Comparison of ENCODE assay signal across 11 cellular contexts in genomic region chr19:58034476-58034790, GRCh38. TPM values are rescaled to one million over a fixed set of nuclear protein-coding genes. Genes with fewer than 3 reads are reported as not detected.
DNase-seq lines count a peak whose midpoint lies in the region; ATAC-seq and TF ChIP-seq lines count a peak whose summit lies in the region.
"Had no signal": no experiment of that assay in that cellular context is flagged by ENCODE, and none has a peak within 500 bp of the region (broad histone marks: within the 10 kb centered on the region; RNA-seq: fewer than 3 reads in every experiment).

No MANE protein-coding gene starts in this region.

- H3K36me3 Mint-ChIP-seq in chondrocyte (ENCODE audit: low read depth): no peaks in the 10 kb centered on the region

- H2AFZ ChIP-seq in mesenchymal stem cell (ENCODE audit: low read depth, low read length): no peak overlapping the region

- H3K36me3 ChIP-seq in mesenchymal stem cell (ENCODE audit: control insufficient read depth in 1 of 2, insufficient read depth in 2 of 2, low read depth in 1 of 2, low read length in 2 of 2) (no peaks in the 10 kb centered on the region), thoracic aorta (no peaks in the 10 kb centered on the region)

- no peak overlapping the region for H3K18ac ChIP-seq in mesenchymal stem cell (ENCODE audit: low read depth in 1 of 2, low read length in 2 of 2)

- H3K79me1 ChIP-seq in mesenchymal stem cell (replicated peaks; ENCODE audit: low read length, poor library complexity, severe bottlenecking): no peaks in the 10 kb centered on the region

- H3K4me1 ChIP-seq in mesenchymal stem cell (ENCODE audit: control insufficient read depth, insufficient read depth, low read depth, low read length) (peaks cover 2% of the 10 kb centered on the region), thoracic aorta (ENCODE audit: control insufficient read depth in 1 of 2, low read depth in 2 of 2) (no peaks in the 10 kb centered on the region)

- H3K4me3 ChIP-seq in dorsolateral prefrontal cortex (peak overlapping the region; percentile 34 to 83 (median 67)), mesenchymal stem cell (ENCODE audit: insufficient read depth in 1 of 2, low read depth in 1 of 2, low read length in 2 of 2) (no peak overlapping the region), thoracic aorta (peak overlapping the region; percentile 42)

- H2AK5ac ChIP-seq in mesenchymal stem cell (ENCODE audit: low read length, severe bottlenecking): no peak overlapping the region

- H3K23ac ChIP-seq in mesenchymal stem cell (ENCODE audit: low read length in 2 of 2): no peak overlapping the region

- no peak overlapping the region for H2BK5ac ChIP-seq in mesenchymal stem cell (ENCODE audit: low read depth, low read length, poor library complexity, severe bottlenecking)

- ATAC-seq in thoracic aorta (ENCODE audit: insufficient number of reproducible peaks, low FRiP score, low read depth): no peak
- ATAC-seq in GM19452 (IDR thresholded peaks at IDR 0.05; ENCODE audit: unreplicated experiment): no peak
- no peak for ATAC-seq in stimulated activated naive CD8-positive, alpha-beta T cell treated with anti-CD3 and anti-CD28 coated beads, Interleukin-15, amount 100 ng/mL, for 72 hours

- 6% methylated on average over 19 of the region's 19 CpGs for WGBS in mesenchymal stem cell

- H3K4me3 Mint-ChIP-seq in stimulated activated naive CD8-positive, alpha-beta T cell treated with anti-CD3 and anti-CD28 coated beads, Interleukin-15, amount 100 ng/mL, for 72 hours: no peak overlapping the region
- no peak overlapping the region for H3K4me3 Mint-ChIP-seq in chondrocyte (ENCODE audit: unreplicated experiment)
- H3K4me3 Mint-ChIP-seq: HFFc6 had no signal

- peak overlapping the region in 1 of 2 experiments; percentile 32 for H3K14ac ChIP-seq in mesenchymal stem cell (ENCODE audit: low read length in 2 of 2)

- peaks cover 26 to 49% of the 10 kb centered on the region in 2 donors for H3K9me3 Mint-ChIP-seq in stimulated activated naive CD8-positive, alpha-beta T cell treated with anti-CD3 and anti-CD28 coated beads, Interleukin-15, amount 100 ng/mL, for 72 hours
- H3K9me3 Mint-ChIP-seq in chondrocyte (ENCODE audit: low read depth): peaks cover 17% of the 10 kb centered on the region

- H3K27ac Mint-ChIP-seq in stimulated activated naive CD8-positive, alpha-beta T cell treated with anti-CD3 and anti-CD28 coated beads, Interleukin-15, amount 100 ng/mL, for 72 hours: no peak overlapping the region
- no peak overlapping the region for H3K27ac Mint-ChIP-seq in chondrocyte (ENCODE audit: unreplicated experiment)
- H3K27ac Mint-ChIP-seq: HFFc6 had no signal

- H3K27me3 Mint-ChIP-seq in stimulated activated naive CD8-positive, alpha-beta T cell treated with anti-CD3 and anti-CD28 coated beads, Interleukin-15, amount 100 ng/mL, for 72 hours: peaks cover 44% of the 10 kb centered on the region
- no peaks in the 10 kb centered on the region for H3K27me3 Mint-ChIP-seq in chondrocyte (ENCODE audit: low read depth)

- H3K9ac ChIP-seq in mesenchymal stem cell (ENCODE audit: low read length): no peak overlapping the region

- peak overlapping the region; percentile 4 for H4K8ac ChIP-seq in mesenchymal stem cell (ENCODE audit: low read length)

- no peak overlapping the region for H2BK15ac ChIP-seq in mesenchymal stem cell (ENCODE audit: low read depth, poor library complexity, severe bottlenecking)

- no peak overlapping the region for H4K91ac ChIP-seq in mesenchymal stem cell (ENCODE audit: low read length)

- H3K27ac ChIP-seq in dorsolateral prefrontal cortex (peak overlapping the region in 51 of 59 donors; percentile 26 to 93 (median 77)), mesenchymal stem cell (ENCODE audit: low read length, poor library complexity, severe bottlenecking) (no peak overlapping the region), thoracic aorta (no peak overlapping the region)

- H2BK12ac ChIP-seq in mesenchymal stem cell (ENCODE audit: low read length in 2 of 2): no peak overlapping the region

- no peaks in the 10 kb centered on the region for H3K27me3 ChIP-seq in dorsolateral prefrontal cortex
- peaks cover 0 to 3% of the 10 kb centered on the region in 2 experiments for H3K27me3 ChIP-seq in mesenchymal stem cell (ENCODE audit: control insufficient read depth in 1 of 2, insufficient read depth in 1 of 2, low read length in 2 of 2)
- H3K27me3 ChIP-seq in thoracic aorta (replicated peaks; ENCODE audit: insufficient read depth): no peaks in the 10 kb centered on the region

- H3K9me3 ChIP-seq in mesenchymal stem cell (ENCODE audit: control insufficient read depth, low read length) (peaks cover 20% of the 10 kb centered on the region), thoracic aorta (peaks cover 10% of the 10 kb centered on the region)

- no peak overlapping the region for H2BK120ac ChIP-seq in mesenchymal stem cell (ENCODE audit: low read depth, low read length)

- H3K4me1 Mint-ChIP-seq in stimulated activated naive CD8-positive, alpha-beta T cell treated with anti-CD3 and anti-CD28 coated beads, Interleukin-15, amount 100 ng/mL, for 72 hours: no peaks in the 10 kb centered on the region
- H3K4me1 Mint-ChIP-seq in chondrocyte (ENCODE audit: low read depth): no peaks in the 10 kb centered on the region

- intact Hi-C loops in dorsolateral prefrontal cortex (cut with DNase I): no loop called here

- DNase-seq in NCI-H748 (lab: John Stamatoyannopoulos, UW; ENCODE audit: unreplicated experiment) (peak; percentile 71), NCI-H748 treated with DMSO at 0.1 percent for 48 hours (lab: John Stamatoyannopoulos, UW) (no peak), dorsolateral prefrontal cortex (peak in 1 of 10 donors; percentile 40), mesenchymal stem cell (no peak), thoracic aorta (ENCODE audit: low spot score) (no peak), chondrocyte (ENCODE audit: low spot score) (no peak)
- DNase-seq in stimulated activated naive CD8-positive, alpha-beta T cell treated with anti-CD3 and anti-CD28 coated beads, Interleukin-15, amount 100 ng/mL, for 72 hours: no peak
- DNase-seq: HFFc6, Karpas-422 had no signal

- no peak overlapping the region for H3K4ac ChIP-seq in mesenchymal stem cell (ENCODE audit: low read depth in 1 of 2, low read length in 2 of 2)

- no peak overlapping the region for H3K4me2 ChIP-seq in mesenchymal stem cell (ENCODE audit: low read length, poor library complexity, severe bottlenecking)

- TF ChIP-seq CTCF in dorsolateral prefrontal cortex (IDR thresholded peaks at IDR 0.05 in 54 of 56, conservative IDR thresholded peaks at IDR 0.05 in 2 of 56; ENCODE audit: low read depth in 1 of 56, partially characterized antibody in 56 of 56) (no peak), thoracic aorta (IDR thresholded peaks at IDR 0.05) (no peak), chondrocyte (IDR thresholded peaks at IDR 0.05) (no peak)

RNA-seq across cellular contexts. Expression of gene ZSCAN1, which starts 0.6 kb away (rescaled TPM):
- total RNA-seq in dorsolateral prefrontal cortex (10 to 100 TPM in 1 of 120 experiments, 1 to 10 TPM in 118, under 1 TPM in 1; 0.94 to 10.6 (median 4.2) TPM), thoracic aorta (not detected), chondrocyte (0.37 to 1.3 TPM in 2 of 3 replicates, not detected in the other)
- 0.39 TPM for polyA plus RNA-seq in mesenchymal stem cell (2013, experiment 1 of 2)
- 0.49 TPM for polyA plus RNA-seq in mesenchymal stem cell (2013, experiment 2 of 2)
- total RNA-seq: A172, HFFc6 had no signal

RNA-seq across cellular contexts. Expression of gene ZNF135, which starts 24.6 kb away (rescaled TPM):
- total RNA-seq in dorsolateral prefrontal cortex (10 to 100 TPM in 119 of 120 experiments, 1 to 10 TPM in 1; 9.8 to 28.1 (median 16.8) TPM), thoracic aorta (1 to 10 TPM; 7.6 to 9.5 TPM), chondrocyte (4.6 to 6.7 TPM (median 4.9 TPM) in 3 replicates)
- polyA plus RNA-seq in mesenchymal stem cell (2013, experiment 1 of 2): 1.2 TPM
- polyA plus RNA-seq in mesenchymal stem cell (2013, experiment 2 of 2): 1.2 TPM
- total RNA-seq: A172 had no signal

RNA-seq across cellular contexts. Expression of gene ZNF606, which starts 31.8 kb away (rescaled TPM):
- total RNA-seq in dorsolateral prefrontal cortex: 10 to 100 TPM; 14.4 to 48.2 (median 23.9) TPM
- polyA plus RNA-seq in mesenchymal stem cell (2013, experiment 1 of 2): 5.3 TPM
- 4.8 TPM for polyA plus RNA-seq in mesenchymal stem cell (2013, experiment 2 of 2)
- 10 to 100 TPM; 13.7 to 24.5 TPM for total RNA-seq in thoracic aorta
- total RNA-seq in chondrocyte: 10.8 to 15.9 TPM (median 11.4 TPM) in 3 replicates
- total RNA-seq: A172 had no signal

Comparison
In these comparisons a context has a peak if more than half of its experiments do, and no peak if none do; other contexts are left out.
1. H3K27ac ChIP-seq: peak in dorsolateral prefrontal cortex (51 of 59); none in mesenchymal stem cell (single experiment) and thoracic aorta (0 of 2).
2. H3K4me3 ChIP-seq: peak in dorsolateral prefrontal cortex (59 of 59) and thoracic aorta (single experiment); none in mesenchymal stem cell (0 of 2).